Comparison of ENCODE assay signal across 14 cellular contexts in the genomic region with DNA sequence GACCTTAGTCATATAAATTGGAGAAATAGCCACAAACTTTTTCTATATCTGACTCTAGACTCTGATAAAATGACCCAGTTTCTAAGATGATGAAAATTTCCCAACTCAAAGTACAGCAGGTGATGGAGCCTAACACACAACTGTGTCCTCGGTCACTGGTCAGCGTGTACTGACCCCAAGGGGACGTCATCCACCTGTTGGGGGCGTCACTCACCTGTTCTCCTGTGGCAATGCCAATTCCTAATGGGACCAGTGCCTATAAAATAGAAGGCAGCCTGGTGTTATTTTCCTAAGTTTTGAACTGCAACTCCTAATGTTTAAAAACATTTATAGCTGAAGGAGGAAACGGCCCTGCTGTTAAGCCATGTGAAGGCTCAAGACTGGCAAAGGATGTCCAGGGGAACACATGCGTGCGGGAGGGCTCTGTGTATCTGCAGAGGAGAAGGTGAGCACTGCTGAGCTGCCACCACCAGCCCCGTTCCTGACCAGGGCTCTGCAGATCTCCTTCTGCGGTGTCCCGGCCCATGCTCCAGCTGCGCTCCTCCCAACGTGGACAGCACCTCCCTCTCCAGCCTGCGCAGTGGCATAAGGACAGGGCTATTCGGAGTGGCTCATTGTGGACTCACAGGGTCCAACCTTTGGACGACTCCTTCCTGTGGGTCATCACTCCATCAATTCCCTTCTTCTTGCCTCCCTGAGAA. TPM values are rescaled to one million over a fixed set of nuclear protein-coding genes. Genes with fewer than 3 reads are reported as not detected.
"Had no signal": no experiment of that assay in that cellular context is flagged by ENCODE, and none has a peak within 500 bp of the region (broad histone marks: within the 10 kb centered on the region; RNA-seq: fewer than 3 reads in every experiment).

No MANE protein-coding gene starts in this region.

- H3K4me1 ChIP-seq: psoas muscle had no signal

- H3K27me3 Mint-ChIP-seq: activated naive CD8-positive, alpha-beta T cell; naive thymus-derived CD8-positive, alpha-beta T cell had no signal

- H3K27me3 ChIP-seq: brain microvascular endothelial cell, sigmoid colon, testis had no signal

- ATAC-seq: esophagus mucosa; left colon; mucosa of descending colon; naive thymus-derived CD8-positive, alpha-beta T cell; psoas muscle had no signal

- DNase-seq: activated gamma-delta T cell; activated T-cell treated with anti-CD3 and anti-CD28 coated beads for 4 hours; brain microvascular endothelial cell; cerebellar nuclear complex; glutamatergic neuron; left colon; mucosa of descending colon; naive thymus-derived CD8-positive, alpha-beta T cell; psoas muscle; sigmoid colon; stimulated activated naive CD4-positive, alpha-beta T cell treated with Interleukin-2 at 50 U/mL for 16 hours; testis had no signal

- H3K9me3 ChIP-seq: mucosa of descending colon, psoas muscle, sigmoid colon, testis had no signal

- H3K27ac Mint-ChIP-seq: activated naive CD8-positive, alpha-beta T cell had no signal

- H3K4me3 ChIP-seq: mucosa of descending colon, psoas muscle, sigmoid colon, testis had no signal

- H3K4me3 Mint-ChIP-seq: activated naive CD8-positive, alpha-beta T cell had no signal

- H3K27ac ChIP-seq: brain microvascular endothelial cell, psoas muscle, sigmoid colon, testis had no signal

- H3K9me3 Mint-ChIP-seq: naive thymus-derived CD8-positive, alpha-beta T cell had no signal

RNA-seq across cellular contexts. Expression of a gene that starts 21.2 kb away (rescaled TPM):
- total RNA-seq: naive thymus-derived CD8-positive, alpha-beta T cell had no signal
